In the genomic region with DNA sequence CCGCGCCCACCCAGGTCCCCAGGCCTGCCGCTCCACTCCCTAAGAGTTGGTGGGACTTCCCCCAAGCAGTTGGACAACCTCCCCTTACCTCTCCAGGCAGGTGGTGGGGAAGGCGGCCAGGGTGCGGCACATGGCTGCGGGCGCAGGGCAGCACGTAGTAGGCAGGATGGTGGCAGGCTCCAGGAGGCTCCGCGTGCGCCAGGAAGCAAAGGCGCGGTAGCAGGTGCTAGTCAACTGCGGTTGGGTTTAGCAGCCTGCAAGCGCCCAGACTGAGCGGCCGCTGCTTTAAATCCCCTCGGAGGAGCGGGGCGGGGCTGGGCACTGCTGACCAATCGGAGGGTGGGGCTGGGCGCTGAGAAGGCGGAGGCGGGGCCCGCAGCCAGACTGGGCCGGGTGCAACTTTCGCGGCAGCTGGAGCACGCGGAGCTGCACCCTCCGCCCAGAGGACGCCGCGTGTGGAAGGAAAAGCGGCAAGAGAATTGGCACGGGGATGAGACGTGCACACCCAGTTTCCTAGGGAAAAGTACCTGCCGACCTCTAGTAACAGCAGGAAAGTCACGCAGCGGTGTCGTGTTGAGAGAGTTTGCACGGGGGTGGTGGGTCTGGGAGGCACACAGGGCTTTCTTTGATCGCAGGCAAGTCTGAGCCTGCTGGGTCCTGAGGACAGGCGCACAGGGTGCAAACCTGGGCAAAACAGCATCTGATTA, we compare ENCODE assay signal across 8 cellular contexts. TPM values are rescaled to one million over a fixed set of nuclear protein-coding genes. Genes with fewer than 3 reads are reported as not detected.
DNase-seq lines count a peak whose midpoint lies in the region; ATAC-seq and TF ChIP-seq lines count a peak whose summit lies in the region.

A gene with protein sequence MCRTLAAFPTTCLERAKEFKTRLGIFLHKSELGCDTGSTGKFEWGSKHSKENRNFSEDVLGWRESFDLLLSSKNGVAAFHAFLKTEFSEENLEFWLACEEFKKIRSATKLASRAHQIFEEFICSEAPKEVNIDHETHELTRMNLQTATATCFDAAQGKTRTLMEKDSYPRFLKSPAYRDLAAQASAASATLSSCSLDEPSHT (minus strand): TSS at position 262 of the 707 bp plus-strand sequence. CDS start 130 bp downstream, at position 132.

- ATAC-seq in GM19324 (IDR thresholded peaks at IDR 0.05; ENCODE audit: low FRiP score, unreplicated experiment) (peak; percentile 87), HG03460 (IDR thresholded peaks at IDR 0.05; ENCODE audit: unreplicated experiment) (peak; percentile 93), left lung (peak; percentile 92)

- H4K20me1 ChIP-seq in BLaER1 treated with 17β-estradiol and CSF1 and Interleukin-3, amounts not matched to agents 10 nM and 100 nM = peaks cover 0 to 49% (median 37%) of the 10 kb centered on the region in 11 experiments; a peak in 17 of 22 replicates

- DNase-seq in NCI-H526 (lab: John Stamatoyannopoulos, UW) (peak; percentile 97 to 100), cortex of kidney (lab: John Stamatoyannopoulos, UW) (peak; percentile 73), left lung (peak; percentile 96 to 99)
- DNase-seq in activated CD4-positive, alpha-beta T cell treated with anti-CD3 and anti-CD28 coated beads, Interleukin-2, amount 50 U/mL, for 1 hour = peak; percentile 91
- peak; percentile 96 for DNase-seq in stimulated activated CD4-positive, alpha-beta T cell treated with anti-CD3 and anti-CD28 coated beads, Interleukin-4, amount 100 ng/mL, for 1 hour

- peaks cover 17 to 39% (median 31%) of the 10 kb centered on the region in 11 experiments; a peak in 21 of 22 replicates for H3K36me3 ChIP-seq in BLaER1 treated with 17β-estradiol and CSF1 and Interleukin-3, amounts not matched to agents 10 nM and 100 nM
- peaks cover 0 to 14% of the 10 kb centered on the region in 2 donors for H3K36me3 ChIP-seq in left lung

- peak within 1 kb of the TSS; percentile 91 to 98 (median 96) for H3K4me2 ChIP-seq in BLaER1 treated with 17β-estradiol and CSF1 and Interleukin-3, amounts not matched to agents 10 nM and 100 nM

- intact Hi-C loops in left lung (cut with DNase I) = loop anchor here in 1 of 2 donors (5.0 kb wide), 1 partner anchor 178 kb away; no protein-coding TSS in a partner anchor

- H3K27me3 ChIP-seq in BLaER1 treated with 17β-estradiol and CSF1 and Interleukin-3, amounts not matched to agents 10 nM and 100 nM = 0 out of 22 replicates have a peak, but pooled peaks cover 0 to 4% (median 0%) of the 10 kb centered on the region in 11 experiments
- peaks cover 0 to 19% of the 10 kb centered on the region in 2 donors for H3K27me3 ChIP-seq in left lung

- peak within 1 kb of the TSS in 10 of 11 experiments; percentile 55 to 84 (median 68); a peak in 20 of 22 replicates for H3K27ac ChIP-seq in BLaER1 treated with 17β-estradiol and CSF1 and Interleukin-3, amounts not matched to agents 10 nM and 100 nM
- peak within 1 kb of the TSS; percentile 39 to 71 for H3K27ac ChIP-seq in left lung

- peaks cover 72 to 86% (median 82%) of the 10 kb centered on the region in 10 experiments for H3K4me1 ChIP-seq in BLaER1 treated with 17β-estradiol and CSF1 and Interleukin-3, amounts not matched to agents 10 nM and 100 nM
- H3K4me1 ChIP-seq in left lung = peaks cover 9 to 53% of the 10 kb centered on the region in 2 donors

- peak within 1 kb of the TSS; percentile 62 to 86 (median 72) for H3K4me3 ChIP-seq in BLaER1 treated with 17β-estradiol and CSF1 and Interleukin-3, amounts not matched to agents 10 nM and 100 nM
- H3K4me3 ChIP-seq in left lung = peak within 1 kb of the TSS; percentile 38 to 57

- peak within 1 kb of the TSS; percentile 67 to 88 (median 75) for H3K9ac ChIP-seq in BLaER1 treated with 17β-estradiol and CSF1 and Interleukin-3, amounts not matched to agents 10 nM and 100 nM

- no peak for TF ChIP-seq CTCF in left lung (IDR thresholded peaks at IDR 0.05)

- H3K9me3 ChIP-seq in BLaER1 treated with 17β-estradiol and CSF1 and Interleukin-3, amounts not matched to agents 10 nM and 100 nM (replicated peaks in 1 of 11) = no peaks in the 10 kb centered on the region
- no peaks in the 10 kb centered on the region for H3K9me3 ChIP-seq in left lung

RNA-seq across cellular contexts. Expression of the gene that starts here (rescaled TPM):
- 10 to 100 TPM; 10.1 to 11.0 TPM for total RNA-seq in left lung

Comparison
In these comparisons a context has a peak if more than half of its experiments do, and no peak if none do; other contexts are left out.
1. Peak in every context shown above with its lines: DNase-seq, ATAC-seq, H3K4me3 ChIP-seq and H3K27ac ChIP-seq.